ENCODE assay signal across 8 cellular contexts in genomic region chr9:70257512-70257911, GRCh38. TPM values are rescaled to one million over a fixed set of nuclear protein-coding genes. Genes with fewer than 3 reads are reported as not detected.
DNase-seq lines count a peak whose midpoint lies in the region; ATAC-seq, FAIRE-seq and TF ChIP-seq lines count a peak whose summit lies in the region.

No MANE protein-coding gene starts in this region.

- H3K9ac ChIP-seq in K562 (ENCODE audit: insufficient read depth in 1 of 2, low read depth in 2 of 2, low read length in 2 of 2) (peak overlapping the region; percentile 46 to 93; a peak in 3 of 4 replicates), mesendoderm (ENCODE audit: low read length) (peak overlapping the region; percentile 96)

- peaks cover 6% of the 10 kb centered on the region for H4K20me1 ChIP-seq in K562 (replicated peaks; ENCODE audit: control insufficient read depth, insufficient read depth, low read length)

- no peak overlapping the region for H2BK120ac ChIP-seq in mesendoderm (ENCODE audit: low read depth, low read length)

- WGBS in K562 (ENCODE audit: insufficient coverage, low coverage, missing lambda C conversion rate) = 0% methylated on average over 3 of the region's 3 CpGs
- no CpG with 5 or more reads among the region's 3 CpGs for WGBS in mesendoderm (ENCODE audit: extremely low coverage, insufficient coverage, low lambda C conversion rate)
- WGBS in urinary bladder = 58% methylated on average over 3 of the region's 3 CpGs

- peaks cover 15% of the 10 kb centered on the region for H3K79me1 ChIP-seq in mesendoderm (ENCODE audit: low read length)

- no peak overlapping the region for H4K8ac ChIP-seq in mesendoderm (ENCODE audit: low read depth, low read length)

- H3K23ac ChIP-seq in mesendoderm (ENCODE audit: low read length) = no peak overlapping the region

- H2AFZ ChIP-seq in K562 (ENCODE audit: low read depth, low read length) = peak overlapping the region; percentile 86

- intact Hi-C loops in Right ventricle myocardium inferior (cut with DNase I) = loop anchor here (5.0 kb wide), 1 partner anchor 345 kb away; no protein-coding TSS in a partner anchor
- intact Hi-C loops in K562 (cut with micrococcal nuclease) = loop anchor here (5.0 to 10.0 kb wide), 2 partner anchors 160 to 227 kb away; no protein-coding TSS in a partner anchor

- no peak overlapping the region for H3K4ac ChIP-seq in mesendoderm (ENCODE audit: low read depth, low read length)

- no peak for TF ChIP-seq POLR2A in K562 (conservative IDR thresholded peaks at IDR 0.05)

- no peak for TF ChIP-seq EP300 in K562 (IDR thresholded peaks at IDR 0.05; ENCODE audit: low read length)

- no peak for TF ChIP-seq CTCF in cardiac muscle cell (IDR thresholded peaks at IDR 0.05; ENCODE audit: low read depth, low read length)
- no peak for TF ChIP-seq CTCF in K562 (IDR thresholded peaks at IDR 0.05 in 2 of 3, conservative IDR thresholded peaks at IDR 0.05 in 1 of 3; ENCODE audit: insufficient read depth in 2 of 3, low read depth in 1 of 3, low read length in 3 of 3)

- H3K27ac ChIP-seq in cardiac muscle cell (peak overlapping the region; percentile 82), K562 (ENCODE audit: extremely low read depth, low read depth, low read length) (peak overlapping the region; percentile 95), mesendoderm (ENCODE audit: low read depth, low read length) (no peak overlapping the region), urinary bladder (ENCODE audit: low read depth) (peak overlapping the region; percentile 85)

- H4K5ac ChIP-seq in mesendoderm (ENCODE audit: low read length) = no peak overlapping the region

- H3K18ac ChIP-seq in mesendoderm (ENCODE audit: low read length) = no peak overlapping the region

- no peak for TF ChIP-seq RAD21 in K562 (CRISPR knock-in tag; conservative IDR thresholded peaks at IDR 0.05 in 1 of 2, IDR thresholded peaks at IDR 0.05 in 1 of 2)

- no peak overlapping the region for H2AK5ac ChIP-seq in mesendoderm (ENCODE audit: low read length)

- no peaks in the 10 kb centered on the region for H3K9me1 ChIP-seq in K562 (ENCODE audit: control insufficient read depth, insufficient read depth, low read length)

- no peak overlapping the region for H3K56ac ChIP-seq in mesendoderm (ENCODE audit: low read length)

- no peak for FAIRE-seq in K562 (lab: Jason Lieb, UNC)

- H3K27me3 ChIP-seq in cardiac muscle cell (no peaks in the 10 kb centered on the region), K562 (ENCODE audit: control insufficient read depth in 2 of 2, insufficient read depth in 2 of 2, low read length in 2 of 2) (no peaks in the 10 kb centered on the region), mesendoderm (ENCODE audit: insufficient read depth, low read length, poor library complexity) (no peaks in the 10 kb centered on the region)

- POLR2A ChIA-PET in K562 (lab: Yijun Ruan, JAX) = interaction anchor here (1.9 kb wide), 1 partner anchor 16 kb away, joined by 10 read pairs; no protein-coding TSS in a partner anchor

- no peak for DNase-seq in cardiac muscle cell (ENCODE audit: low read depth in 1 of 2, low spot score in 1 of 2)
- DNase-seq in Right ventricle myocardium inferior (ENCODE audit: missing footprints) = no peak
- DNase-seq in K562 (ENCODE audit: extremely low read depth in 1 of 4, low spot score in 3 of 4) = peak in 1 of 4 experiments; percentile 34
- DNase-seq in mesendoderm = no peak
- DNase-seq in UCSD-AML1 (lab: John Stamatoyannopoulos, UW; ENCODE audit: unreplicated experiment) = no peak
- DNase-seq in hypothalamus (lab: John Stamatoyannopoulos, UW) = no peak

- H3K4me1 ChIP-seq in cardiac muscle cell (ENCODE audit: low read depth) (peaks cover 25% of the 10 kb centered on the region), K562 (replicated peaks in 1 of 2; ENCODE audit: control insufficient read depth in 2 of 2, insufficient read depth in 2 of 2, low read length in 2 of 2) (peaks cover 22 to 24% of the 10 kb centered on the region in 2 experiments; a peak in 4 of 5 replicates), mesendoderm (ENCODE audit: control insufficient read depth, low read depth, low read length) (peaks cover 2% of the 10 kb centered on the region), urinary bladder (ENCODE audit: insufficient read depth) (peaks cover 7% of the 10 kb centered on the region)

- H3K4me3 ChIP-seq in cardiac muscle cell = no peak overlapping the region
- H3K4me3 ChIP-seq in K562 = peak overlapping the region; percentile 88; the same call in 1 of the 2 replicates
- no peak overlapping the region for H3K4me3 ChIP-seq in mesendoderm (ENCODE audit: low read length)
- H3K4me3 ChIP-seq in urinary bladder (ENCODE audit: low read depth, low read length) = no peak overlapping the region

- H2BK15ac ChIP-seq in mesendoderm (replicated peaks; ENCODE audit: low read depth) = no peak overlapping the region

- H3K9me3 ChIP-seq in cardiac muscle cell (ENCODE audit: low read depth) (no peaks in the 10 kb centered on the region), K562 (replicated peaks; ENCODE audit: control insufficient read depth, insufficient read depth, low read depth, low read length) (no peaks in the 10 kb centered on the region)

- ATAC-seq in Right ventricle myocardium inferior (no peak), K562 (no peak), HG03354 (IDR thresholded peaks at IDR 0.05; ENCODE audit: poor library complexity, severe bottlenecking, unreplicated experiment) (no peak)

- no peak overlapping the region for H2BK5ac ChIP-seq in mesendoderm (ENCODE audit: low read length)

- peaks cover 40% of the 10 kb centered on the region for H3K79me2 ChIP-seq in K562 (ENCODE audit: control insufficient read depth, insufficient read depth, low read length)
- H3K79me2 ChIP-seq in mesendoderm (ENCODE audit: control insufficient read depth, insufficient read depth, low read length) = peaks cover 35% of the 10 kb centered on the region

- H3K4me2 ChIP-seq in K562 (ENCODE audit: insufficient read depth, low read length) = peak overlapping the region; percentile 91
- H3K4me2 ChIP-seq in mesendoderm (ENCODE audit: low read length) = no peak overlapping the region

- no TSS peak for BruUV-seq in K562 (replicated peaks; lab: Mats Ljungman, UMichigan)

- CTCF ChIA-PET in K562 (lab: Yijun Ruan, JAX; ENCODE audit: low intra/inter-chr PET ratio) = no interaction called here

- in situ Hi-C loops in K562 (cut with MboI) = no loop called here

- H3K36me3 ChIP-seq in cardiac muscle cell (no peaks in the 10 kb centered on the region), K562 (ENCODE audit: control insufficient read depth, insufficient read depth, low read length) (peaks cover 24% of the 10 kb centered on the region), mesendoderm (ENCODE audit: control insufficient read depth, insufficient read depth, low read length) (peaks cover 1% of the 10 kb centered on the region), urinary bladder (ENCODE audit: insufficient read depth) (peaks cover 2% of the 10 kb centered on the region)

TF ChIP-seq in K562, 482 proteins besides CTCF, POLR2A, EP300 and RAD21:
- TF ChIP-seq CBFA2T3 (IDR thresholded peaks at IDR 0.05) (peak; percentile 26), SP1 (CRISPR knock-in tag; IDR thresholded peaks at IDR 0.05) (no peak), CBFA2T2 (conservative IDR thresholded peaks at IDR 0.05) (0 out of 2 replicates have a peak, but pooled peaks have one; percentile 2)
TF ChIP-seq in K562: peak in this region for 2.

RNA-seq across cellular contexts. Expression of gene SMC5, which starts 1.3 kb away (rescaled TPM):
- total RNA-seq in cardiac muscle cell (8.5 and 15.3 TPM in 2 replicates), Right ventricle myocardium inferior (10.0 TPM), K562 (2014; rRNA removed) (14.2 and 21.4 TPM in 2 replicates), K562 (2014; rRNA removed; fragmentation: Illumina TruSeq; extraction: Trizol) (28.8 and 36.7 TPM in 2 replicates), K562 (2015; rRNA removed; fragmentation: Illumina TruSeq; extraction: Trizol) (33.8 and 43.2 TPM in 2 replicates), K562 (2021) (16.2 and 16.5 TPM in 2 replicates), urinary bladder (146 TPM)
- polyA plus RNA-seq in cardiac muscle cell (9.0 and 16.8 TPM in 2 replicates), K562 (2011; rRNA removed) (18.6 and 24.2 TPM in 2 replicates), K562 (2014; fragmentation: Illumina TruSeq; extraction: Trizol) (20.8 and 24.9 TPM in 2 replicates), K562 (2014; fragmentation: Nextera tagmentation; extraction: Ambion mirVana) (1 to 10 TPM; 3.5 to 5.1 TPM), K562 (2014; rRNA removed) (16.0 and 17.5 TPM in 2 replicates), urinary bladder (14.5 TPM)
- 14.5 and 72.1 TPM in 2 replicates for total RNA-seq in K562 (2011; cell fraction: chromatin; rRNA removed; ENCODE audit: low replicate concordance)
- total RNA-seq in K562 (2011; cell fraction: nucleolus; rRNA removed) = 6.3 and 7.6 TPM in 2 replicates
- 16.2 and 17.9 TPM in 2 replicates for total RNA-seq in K562 (2011; cell fraction: nucleoplasm; rRNA removed)
- 2.3 and 3.8 TPM in 2 replicates for polyA plus RNA-seq in K562 (2011; cell fraction: cytosol; rRNA removed)
- polyA plus RNA-seq in K562 (2011; cell fraction: nucleus; rRNA removed) = 18.5 and 19.0 TPM in 2 replicates
- 9.8 and 12.7 TPM in 2 replicates for polyA plus RNA-seq in K562 (2012)
- polyA minus RNA-seq in K562 (2011; rRNA and poly(A)+ RNA removed) = 22.6 and 23.5 TPM in 2 replicates
- polyA minus RNA-seq in K562 (2011; cell fraction: cytosol; rRNA and poly(A)+ RNA removed) = 6.3 and 11.3 TPM in 2 replicates
- 37.1 and 37.3 TPM in 2 replicates for polyA minus RNA-seq in K562 (2011; cell fraction: nucleus; rRNA and poly(A)+ RNA removed)
- polyA plus RNA-seq in mesendoderm (2013, experiment 1 of 2) = 20.1 TPM
- 19.0 TPM for polyA plus RNA-seq in mesendoderm (2013, experiment 2 of 2)
